Comparison of ENCODE assay signal across 1 cellular context in the genomic region with DNA sequence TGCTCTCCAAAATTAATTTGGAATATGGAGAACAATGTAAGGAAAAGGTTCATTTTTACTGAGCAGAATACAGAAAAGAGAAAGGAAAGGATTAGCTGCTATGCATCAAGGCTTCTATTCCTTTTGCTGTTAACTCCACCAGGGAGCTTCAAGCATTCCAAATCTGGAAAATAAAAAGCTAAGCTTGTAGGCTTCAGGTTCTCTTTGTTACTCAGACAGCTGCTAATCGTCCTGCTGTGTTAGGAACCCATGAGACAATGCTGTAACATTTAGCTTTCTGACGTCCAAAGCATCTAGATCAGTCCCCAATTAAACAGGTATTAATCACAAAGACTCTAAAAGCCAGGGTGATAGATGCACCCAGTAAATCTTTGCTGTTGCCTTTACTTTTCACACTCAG.
TF ChIP-seq lines count a peak whose summit lies in the region.

No MANE protein-coding gene starts in this region.

TF ChIP-seq in H1, 55 proteins besides CTCF, POLR2A, EP300 and RAD21 (continued from another document):
- TF ChIP-seq SIRT6 (IDR thresholded peaks at IDR 0.05; ENCODE audit: low read length), result no peak
- TF ChIP-seq SIN3A (conservative IDR thresholded peaks at IDR 0.05 in 1 of 2, IDR thresholded peaks at IDR 0.05 in 1 of 2; ENCODE audit: low read depth in 1 of 2, low read length in 2 of 2), result no peak
- TF ChIP-seq SP4 (IDR thresholded peaks at IDR 0.05; ENCODE audit: low read length), result no peak
